In the genomic region with DNA sequence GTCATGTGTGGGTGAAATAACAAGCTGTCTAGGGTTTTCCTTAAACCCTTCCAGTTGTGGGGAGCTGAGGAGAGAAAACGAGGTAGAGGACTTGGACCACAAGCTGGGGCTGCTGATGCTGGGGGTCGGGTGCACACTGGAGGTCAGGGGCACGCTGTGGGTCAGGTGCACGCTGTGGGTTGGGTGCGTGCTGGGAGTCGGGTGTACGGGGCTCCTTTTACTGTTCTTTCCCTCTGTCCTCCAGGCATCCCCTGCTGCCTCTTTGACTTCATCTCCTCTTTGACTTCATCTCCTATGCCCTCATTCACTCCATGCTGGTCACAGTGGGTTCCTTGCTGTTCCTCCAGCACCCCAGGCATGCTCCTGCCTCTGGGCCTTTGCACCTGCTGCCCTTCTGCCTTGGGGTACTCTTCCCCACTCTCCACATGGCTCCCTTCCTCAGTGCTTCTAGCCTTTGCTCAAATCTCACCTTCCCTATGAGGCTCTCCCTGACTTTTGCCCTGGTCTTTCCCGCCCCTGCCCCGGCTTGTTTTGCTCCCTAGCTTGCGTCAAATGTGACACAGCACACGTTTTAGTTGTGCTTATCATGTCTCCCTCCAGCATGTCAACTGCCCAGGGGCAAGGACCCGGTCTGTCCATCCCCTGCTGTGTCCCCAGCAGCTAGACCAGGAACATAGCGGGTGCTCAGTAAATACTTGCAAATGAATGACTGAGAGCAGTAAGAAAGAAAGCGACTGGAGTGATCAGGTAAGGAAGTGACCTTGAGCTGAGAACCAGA, we compare ENCODE assay signal across 26 cellular contexts. TPM values are rescaled to one million over a fixed set of nuclear protein-coding genes. Genes with fewer than 3 reads are reported as not detected.
DNase-seq lines count a peak whose midpoint lies in the region; ATAC-seq, FAIRE-seq and TF ChIP-seq lines count a peak whose summit lies in the region.
"Had no signal": no experiment of that assay in that cellular context is flagged by ENCODE, and none has a peak within 500 bp of the region (broad histone marks: within the 10 kb centered on the region; RNA-seq: fewer than 3 reads in every experiment).

No MANE protein-coding gene starts in this region.

- POLR2A ChIA-PET in WTC11 (lab: Charles Lee) = interaction anchor here (0.6 kb wide), 2 partner anchors 14 to 17 kb away, joined by 3 read pairs; no protein-coding TSS in a partner anchor

- H3K9me3 Mint-ChIP-seq in activated naive CD4-positive, alpha-beta T cell treated with anti-CD3 and anti-CD28 coated beads, Interleukin-2, amount 50 U/mL, for 24 hours = no peaks in the 10 kb centered on the region
- H3K9me3 Mint-ChIP-seq in WTC11 (no peaks in the 10 kb centered on the region), neural crest cell (no peaks in the 10 kb centered on the region)
- H3K9me3 Mint-ChIP-seq: H9 had no signal

- TF ChIP-seq CTCF in WTC11 (IDR thresholded peaks at IDR 0.05) (no peak), neural crest cell (conservative IDR thresholded peaks at IDR 0.05) (no peak), right lobe of liver (IDR thresholded peaks at IDR 0.05) (no peak)

- no peak for TF ChIP-seq POLR2A in GM12891 (IDR thresholded peaks at IDR 0.05; ENCODE audit: low read depth, low read length)
- TF ChIP-seq POLR2A in right lobe of liver (IDR thresholded peaks at IDR 0.05) = no peak

- WGBS in right lobe of liver (ENCODE audit: insufficient coverage, low coverage, low lambda C conversion rate, missing lambda C conversion rate) = 57% methylated on average over 14 of the region's 14 CpGs

- ATAC-seq in WTC11 (no peak), right lobe of liver (no peak)
- ATAC-seq: HepG2, K562 had no signal

- DNase-seq in activated naive CD4-positive, alpha-beta T cell treated with anti-CD3 and anti-CD28 coated beads, Interleukin-2, amount 50 U/mL, for 16 hours = no peak
- DNase-seq in WTC11 (ENCODE audit: low spot score) (no peak), neural crest cell (ENCODE audit: low read depth, low spot score) (no peak), hippocampal formation (lab: John Stamatoyannopoulos, UW) (no peak), GM12891 (ENCODE audit: insufficient read length, low spot score) (no peak), right lobe of liver (no peak)
- DNase-seq: CD4-positive, CD25-positive, alpha-beta regulatory T cell; COR-L47; DMS53; H9; HFFc6; NCI-H1105 treated with DMSO at 0.1 percent for 48 hours; NCI-H146; NCI-H1930; NCI-H2107; NCI-H446 treated with DMSO at 0.1 percent for 48 hours; NCI-H526 treated with DMSO at 0.1 percent for 48 hours; RPMI8226; SK-N-SH had no signal

- H3K4me3 ChIP-seq in right lobe of liver = no peak overlapping the region
- H3K4me3 ChIP-seq: K562 had no signal

- no peaks in the 10 kb centered on the region for H3K4me1 ChIP-seq in right lobe of liver

- no peak for FAIRE-seq in GM12891 (lab: Jason Lieb, UNC)
- FAIRE-seq: HepG2, K562 had no signal

- H3K27me3 ChIP-seq in right lobe of liver = no peaks in the 10 kb centered on the region

- H3K27me3 Mint-ChIP-seq in activated naive CD4-positive, alpha-beta T cell treated with anti-CD3 and anti-CD28 coated beads, Interleukin-2, amount 50 U/mL, for 24 hours = no peaks in the 10 kb centered on the region
- H3K27me3 Mint-ChIP-seq in WTC11 (ENCODE audit: low read depth) = peaks cover 2% of the 10 kb centered on the region
- no peaks in the 10 kb centered on the region for H3K27me3 Mint-ChIP-seq in neural crest cell (ENCODE audit: low read depth)

- no peaks in the 10 kb centered on the region for H3K36me3 ChIP-seq in right lobe of liver

- H3K4me1 Mint-ChIP-seq in activated naive CD4-positive, alpha-beta T cell treated with anti-CD3 and anti-CD28 coated beads, Interleukin-2, amount 50 U/mL, for 24 hours = peaks cover 16% of the 10 kb centered on the region
- H3K4me1 Mint-ChIP-seq in WTC11 (peaks cover 6% of the 10 kb centered on the region), neural crest cell (peaks cover 10% of the 10 kb centered on the region)

- intact Hi-C loops in right lobe of liver (cut with DNase I) = no loop called here

- no peak overlapping the region for H3K27ac ChIP-seq in right lobe of liver
- H3K27ac ChIP-seq: 22Rv1 had no signal

- no peak overlapping the region for H3K4me3 Mint-ChIP-seq in activated naive CD4-positive, alpha-beta T cell treated with anti-CD3 and anti-CD28 coated beads, Interleukin-2, amount 50 U/mL, for 24 hours
- H3K4me3 Mint-ChIP-seq in WTC11 = no peak overlapping the region
- H3K4me3 Mint-ChIP-seq in neural crest cell = no peak overlapping the region
- H3K4me3 Mint-ChIP-seq: CD4-positive, CD25-positive, alpha-beta regulatory T cell; H9; HFFc6 had no signal

- H3K9me3 ChIP-seq in right lobe of liver = no peaks in the 10 kb centered on the region
- H3K9me3 ChIP-seq: SK-N-SH had no signal

- peak overlapping the region; percentile 55 for H3K27ac Mint-ChIP-seq in activated naive CD4-positive, alpha-beta T cell treated with anti-CD3 and anti-CD28 coated beads, Interleukin-2, amount 50 U/mL, for 24 hours
- peak overlapping the region; percentile 1; the same call in 1 of the 2 replicates for H3K27ac Mint-ChIP-seq in WTC11
- H3K27ac Mint-ChIP-seq in neural crest cell (ENCODE audit: unreplicated experiment) = peak overlapping the region; percentile 79
- H3K27ac Mint-ChIP-seq: CD4-positive, CD25-positive, alpha-beta regulatory T cell; HFFc6 had no signal

- H3K36me3 Mint-ChIP-seq in activated naive CD4-positive, alpha-beta T cell treated with anti-CD3 and anti-CD28 coated beads, Interleukin-2, amount 50 U/mL, for 24 hours = peaks cover 4% of the 10 kb centered on the region
- H3K36me3 Mint-ChIP-seq in WTC11 (no peaks in the 10 kb centered on the region), neural crest cell (ENCODE audit: low read depth) (no peaks in the 10 kb centered on the region)
- H3K36me3 Mint-ChIP-seq: CD4-positive, CD25-positive, alpha-beta regulatory T cell had no signal

- CTCF ChIA-PET in WTC11 (lab: Charles Lee) = interaction anchor here (1.6 to 2.0 kb wide), 3 partner anchors 46 to 176 kb away, joined by 4 to 9 read pairs (median 7); a partner anchor contains a TSS

TF ChIP-seq in WTC11, 78 proteins besides CTCF, POLR2A, EP300 and RAD21 (continues in another document):
- TF ChIP-seq, protein P1, sequence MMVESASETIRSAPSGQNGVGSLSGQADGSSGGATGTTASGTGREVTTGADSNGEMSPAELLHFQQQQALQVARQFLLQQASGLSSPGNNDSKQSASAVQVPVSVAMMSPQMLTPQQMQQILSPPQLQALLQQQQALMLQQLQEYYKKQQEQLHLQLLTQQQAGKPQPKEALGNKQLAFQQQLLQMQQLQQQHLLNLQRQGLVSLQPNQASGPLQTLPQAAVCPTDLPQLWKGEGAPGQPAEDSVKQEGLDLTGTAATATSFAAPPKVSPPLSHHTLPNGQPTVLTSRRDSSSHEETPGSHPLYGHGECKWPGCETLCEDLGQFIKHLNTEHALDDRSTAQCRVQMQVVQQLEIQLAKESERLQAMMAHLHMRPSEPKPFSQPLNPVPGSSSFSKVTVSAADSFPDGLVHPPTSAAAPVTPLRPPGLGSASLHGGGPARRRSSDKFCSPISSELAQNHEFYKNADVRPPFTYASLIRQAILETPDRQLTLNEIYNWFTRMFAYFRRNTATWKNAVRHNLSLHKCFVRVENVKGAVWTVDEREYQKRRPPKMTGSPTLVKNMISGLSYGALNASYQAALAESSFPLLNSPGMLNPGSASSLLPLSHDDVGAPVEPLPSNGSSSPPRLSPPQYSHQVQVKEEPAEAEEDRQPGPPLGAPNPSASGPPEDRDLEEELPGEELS (CRISPR knock-in tag; IDR thresholded peaks at IDR 0.05) = no peak
- TF ChIP-seq, protein P2, sequence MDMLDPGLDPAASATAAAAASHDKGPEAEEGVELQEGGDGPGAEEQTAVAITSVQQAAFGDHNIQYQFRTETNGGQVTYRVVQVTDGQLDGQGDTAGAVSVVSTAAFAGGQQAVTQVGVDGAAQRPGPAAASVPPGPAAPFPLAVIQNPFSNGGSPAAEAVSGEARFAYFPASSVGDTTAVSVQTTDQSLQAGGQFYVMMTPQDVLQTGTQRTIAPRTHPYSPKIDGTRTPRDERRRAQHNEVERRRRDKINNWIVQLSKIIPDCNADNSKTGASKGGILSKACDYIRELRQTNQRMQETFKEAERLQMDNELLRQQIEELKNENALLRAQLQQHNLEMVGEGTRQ (CRISPR knock-in tag; IDR thresholded peaks at IDR 0.05) = no peak

TF ChIP-seq in GM12891, 5 proteins besides CTCF, POLR2A, EP300 and RAD21:
- no peak for TF ChIP-seq TAF1 (IDR thresholded peaks at IDR 0.05; ENCODE audit: low read depth, low read length)

RNA-seq across cellular contexts. Expression of a gene that starts 45.4 kb away (rescaled TPM):
- total RNA-seq in WTC11 (2021) = 0.04 to 0.07 TPM in 2 of 3 replicates, not detected in the other
- total RNA-seq in neural crest cell = 8.4 and 9.8 TPM in 2 replicates
- polyA plus RNA-seq in GM12891 (2012; ENCODE audit: low read depth, missing spikeins) = not detected
- total RNA-seq in right lobe of liver = not detected
- total RNA-seq: G401, H9, HepG2, HFFc6, K562, LHCN-M2 had no signal
- polyA plus RNA-seq: BJ, HepG2, SK-N-SH had no signal

Comparison
In these comparisons a context has a peak if more than half of its experiments do, and no peak if none do; other contexts are left out.
1. H3K27ac Mint-ChIP-seq: peak in every context shown above with its lines; median percentile 79 in neural crest cell; 55 in activated naive CD4-positive, alpha-beta T cell treated with anti-CD3 and anti-CD28 coated beads, Interleukin-2, amount 50 U/mL, for 24 hours; 1 in WTC11.